In the genomic region with DNA sequence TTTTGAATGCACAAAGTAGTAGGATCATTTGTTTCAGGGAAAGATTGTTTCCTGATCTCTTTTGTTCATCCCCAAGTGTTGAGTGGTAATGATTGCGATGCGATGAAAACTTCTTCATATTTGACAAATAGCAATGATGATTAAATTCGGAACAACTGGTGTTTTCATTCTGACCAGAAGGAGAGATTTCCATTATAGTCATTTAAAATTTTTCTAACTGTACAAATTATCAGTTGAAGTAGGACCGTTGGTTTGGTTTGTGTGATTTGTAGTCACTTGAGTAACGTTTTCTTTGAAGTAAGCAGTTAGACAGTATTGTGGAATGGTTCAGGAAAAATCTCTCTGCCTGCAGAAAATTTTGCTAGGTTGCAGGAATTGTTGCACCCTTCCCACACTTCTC, we compare ENCODE assay signal across 15 cellular contexts.
"Had no signal": no experiment of that assay in that cellular context is flagged by ENCODE, and none has a peak within 500 bp of the region (broad histone marks: within the 10 kb centered on the region; RNA-seq: fewer than 3 reads in every experiment).

No MANE protein-coding gene starts in this region.

- H3K36me3 ChIP-seq: colonic mucosa, gastrocnemius medialis, left lung, ovary, stomach, thoracic aorta, WERI-Rb-1 had no signal

- H3K27ac ChIP-seq: colonic mucosa, gastrocnemius medialis, left lung, ovary, thoracic aorta, WERI-Rb-1 had no signal

- H3K27me3 ChIP-seq: colonic mucosa, gastrocnemius medialis, left lung, ovary, stomach had no signal

- H3K4me3 ChIP-seq: colonic mucosa, gastrocnemius medialis, left lung, ovary, stomach, thoracic aorta had no signal

- DNase-seq: activated CD4-positive, alpha-beta T cell treated with anti-CD3 and anti-CD28 coated beads, Interleukin-2, amount 10 ng/mL, durations not matched to agents 24 days and 14 days; activated T-cell treated with anti-CD3 and anti-CD28 coated beads, Interleukin-2, amount 50 U/mL, for 48 hours; colonic mucosa; effector CD8-positive, alpha-beta T cell; gastrocnemius medialis; islet precursor cell; left lung; mesendoderm; ovary; stimulated activated CD4-positive, alpha-beta T cell treated with anti-CD3 and anti-CD28 coated beads, Interleukin-12 subunit alpha, Interleukin-12 subunit beta, amount 100 ng/mL, for 4 hours; stimulated activated CD4-positive, alpha-beta T cell treated with anti-CD3 and anti-CD28 coated beads, Interleukin-2, amount 100 ng/mL, for 48 hours; stomach; T-cell; WERI-Rb-1 had no signal

- ATAC-seq: gastrocnemius medialis, left lung, T-cell had no signal

- H3K9me3 ChIP-seq: colonic mucosa, gastrocnemius medialis, left lung, ovary, stomach, thoracic aorta had no signal

- H3K9me3 Mint-ChIP-seq: activated CD4-positive, alpha-beta T cell treated with anti-CD3 and anti-CD28 coated beads, Interleukin-2, amount 10 ng/mL, durations not matched to agents 24 days and 14 days; T-cell had no signal

- H3K4me3 Mint-ChIP-seq: activated CD4-positive, alpha-beta T cell treated with anti-CD3 and anti-CD28 coated beads, Interleukin-2, amount 10 ng/mL, durations not matched to agents 24 days and 14 days; T-cell had no signal

- H3K27me3 Mint-ChIP-seq: activated CD4-positive, alpha-beta T cell treated with anti-CD3 and anti-CD28 coated beads, Interleukin-2, amount 10 ng/mL, durations not matched to agents 24 days and 14 days; T-cell had no signal

- H3K27ac Mint-ChIP-seq: activated CD4-positive, alpha-beta T cell treated with anti-CD3 and anti-CD28 coated beads, Interleukin-2, amount 10 ng/mL, durations not matched to agents 24 days and 14 days had no signal
